12 cellular contexts compared by ENCODE assay signal in genomic region chr1:12434686-12435085, GRCh38.
A peak's percentile ranks its signal among the peaks of the same experiment; 100 is the strongest.
DNase-seq lines count a peak whose midpoint lies in the region; ATAC-seq and TF ChIP-seq lines count a peak whose summit lies in the region.
"Had no signal": no experiment of that assay in that cellular context is flagged by ENCODE, and none has a peak within 500 bp of the region (broad histone marks: within the 10 kb centered on the region; RNA-seq: fewer than 3 reads in every experiment).

No MANE protein-coding gene starts in this region.

- H3K27me3 Mint-ChIP-seq in T-helper 1 cell treated with Interleukin-12 subunit alpha and Interleukin-12 subunit beta and Interleukin-4 antibody, amounts not matched to agents 30 μg/mL and 1 μg/mL, for 36 hours (ENCODE audit: low read depth): no peaks in the 10 kb centered on the region
- peaks cover 2% of the 10 kb centered on the region for H3K27me3 Mint-ChIP-seq in activated CD8-positive, alpha-beta T cell treated with anti-CD3 and anti-CD28 coated beads for 36 hours
- no peaks in the 10 kb centered on the region for H3K27me3 Mint-ChIP-seq in stimulated activated naive B cell treated with anti-CD40 and anti-IgM and Interleukin-4, amounts not matched to agents 10 μg/mL and 1 μg/mL and 100 μg/mL, for 72 hours

- H3K36me3 ChIP-seq in gastroesophageal sphincter: peaks cover 0 to 14% of the 10 kb centered on the region in 2 donors

- peaks cover 14 to 96% (median 34%) of the 10 kb centered on the region in 3 donors for H3K4me1 ChIP-seq in gastroesophageal sphincter

- no peaks in the 10 kb centered on the region for H3K9me3 ChIP-seq in gastroesophageal sphincter

- TF ChIP-seq CTCF in activated CD8-positive, alpha-beta T cell treated with anti-CD3 and anti-CD28 coated beads for 36 hours (IDR thresholded peaks at IDR 0.05): no peak
- TF ChIP-seq CTCF in gastroesophageal sphincter (IDR thresholded peaks at IDR 0.05): no peak

- H3K27ac Mint-ChIP-seq in T-helper 1 cell treated with Interleukin-12 subunit alpha and Interleukin-12 subunit beta and Interleukin-4 antibody, amounts not matched to agents 30 μg/mL and 1 μg/mL, for 36 hours: peak overlapping the region; percentile 75
- H3K27ac Mint-ChIP-seq in activated CD8-positive, alpha-beta T cell treated with anti-CD3 and anti-CD28 coated beads for 36 hours: peak overlapping the region; percentile 96
- peak overlapping the region; percentile 89 for H3K27ac Mint-ChIP-seq in stimulated activated naive B cell treated with anti-CD40 and anti-IgM and Interleukin-4, amounts not matched to agents 10 μg/mL and 1 μg/mL and 100 μg/mL, for 72 hours

- H3K36me3 Mint-ChIP-seq in T-helper 1 cell treated with Interleukin-12 subunit alpha and Interleukin-12 subunit beta and Interleukin-4 antibody, amounts not matched to agents 30 μg/mL and 1 μg/mL, for 36 hours (ENCODE audit: low read depth): peaks cover 32% of the 10 kb centered on the region
- H3K36me3 Mint-ChIP-seq in activated CD8-positive, alpha-beta T cell treated with anti-CD3 and anti-CD28 coated beads for 36 hours (ENCODE audit: low read depth): peaks cover 70% of the 10 kb centered on the region
- H3K36me3 Mint-ChIP-seq in stimulated activated naive B cell treated with anti-CD40 and anti-IgM and Interleukin-4, amounts not matched to agents 10 μg/mL and 1 μg/mL and 100 μg/mL, for 72 hours: peaks cover 12 to 49% of the 10 kb centered on the region in 2 donors

- CTCF ChIA-PET in activated CD8-positive, alpha-beta T cell treated with anti-CD3 and anti-CD28 coated beads for 36 hours (lab: Charles Lee): interaction anchor here (1.0 to 8.4 kb wide), 8 partner anchors 14 to 224 kb away, joined by 3 to 88 read pairs (median 4); partner anchors contain the start of gene DHRS3

- peaks cover 64% of the 10 kb centered on the region for H3K4me1 Mint-ChIP-seq in T-helper 1 cell treated with Interleukin-12 subunit alpha and Interleukin-12 subunit beta and Interleukin-4 antibody, amounts not matched to agents 30 μg/mL and 1 μg/mL, for 36 hours (ENCODE audit: low read depth)
- H3K4me1 Mint-ChIP-seq in activated CD8-positive, alpha-beta T cell treated with anti-CD3 and anti-CD28 coated beads for 36 hours (ENCODE audit: low read depth): peaks cover 89% of the 10 kb centered on the region
- H3K4me1 Mint-ChIP-seq in stimulated activated naive B cell treated with anti-CD40 and anti-IgM and Interleukin-4, amounts not matched to agents 10 μg/mL and 1 μg/mL and 100 μg/mL, for 72 hours: peaks cover 52 to 84% of the 10 kb centered on the region in 2 donors

- POLR2A ChIA-PET in activated CD8-positive, alpha-beta T cell treated with anti-CD3 and anti-CD28 coated beads for 36 hours (lab: Charles Lee): interaction anchor here (1.0 to 9.2 kb wide), 16 partner anchors 10 to 186 kb away, joined by 3 to 141 read pairs (median 6); partner anchors contain the start of gene DHRS3

- no peaks in the 10 kb centered on the region for H3K27me3 ChIP-seq in gastroesophageal sphincter

- TF ChIP-seq EP300 in gastroesophageal sphincter (IDR thresholded peaks at IDR 0.05): no peak

- H3K4me3 Mint-ChIP-seq in T-helper 1 cell treated with Interleukin-12 subunit alpha and Interleukin-12 subunit beta and Interleukin-4 antibody, amounts not matched to agents 30 μg/mL and 1 μg/mL, for 36 hours: peak overlapping the region; percentile 15
- H3K4me3 Mint-ChIP-seq in activated CD8-positive, alpha-beta T cell treated with anti-CD3 and anti-CD28 coated beads for 36 hours: peak overlapping the region; percentile 65
- peak overlapping the region; percentile 58 to 59 for H3K4me3 Mint-ChIP-seq in stimulated activated naive B cell treated with anti-CD40 and anti-IgM and Interleukin-4, amounts not matched to agents 10 μg/mL and 1 μg/mL and 100 μg/mL, for 72 hours

- no peak overlapping the region for H3K4me3 ChIP-seq in gastroesophageal sphincter
- H3K4me3 ChIP-seq: lung, smooth muscle cell had no signal

- H3K27ac ChIP-seq in gastroesophageal sphincter: peak overlapping the region; percentile 10 to 86 (median 83)
- H3K27ac ChIP-seq: 22Rv1 had no signal

- H3K9me3 Mint-ChIP-seq in T-helper 1 cell treated with Interleukin-12 subunit alpha and Interleukin-12 subunit beta and Interleukin-4 antibody, amounts not matched to agents 30 μg/mL and 1 μg/mL, for 36 hours: peaks cover 11% of the 10 kb centered on the region
- H3K9me3 Mint-ChIP-seq in activated CD8-positive, alpha-beta T cell treated with anti-CD3 and anti-CD28 coated beads for 36 hours: peaks cover 10% of the 10 kb centered on the region
- H3K9me3 Mint-ChIP-seq in stimulated activated naive B cell treated with anti-CD40 and anti-IgM and Interleukin-4, amounts not matched to agents 10 μg/mL and 1 μg/mL and 100 μg/mL, for 72 hours: no peaks in the 10 kb centered on the region

- no peak for TF ChIP-seq POLR2A in gastroesophageal sphincter (IDR thresholded peaks at IDR 0.05)

- 56 to 69% methylated on average over 2 of the region's 2 CpGs for WGBS in gastroesophageal sphincter (ENCODE audit: low coverage in 1 of 2), 2 donors

- ATAC-seq in activated CD8-positive, alpha-beta T cell treated with anti-CD3 and anti-CD28 coated beads for 36 hours: no peak
- ATAC-seq in gastroesophageal sphincter: no peak
- ATAC-seq in stimulated activated naive B cell treated with anti-CD40 and anti-IgM and Interleukin-4, amounts not matched to agents 10 μg/mL and 1 μg/mL and 100 μg/mL, for 72 hours (replicated peaks): no peak

- intact Hi-C loops in activated CD8-positive, alpha-beta T cell treated with anti-CD3 and anti-CD28 coated beads for 36 hours (cut with micrococcal nuclease): loop anchor here (1.0 to 2.0 kb wide), 3 partner anchors 15 to 76 kb away; no protein-coding TSS in a partner anchor

- DNase-seq in T-helper 1 cell: no peak
- no peak for DNase-seq in activated CD8-positive, alpha-beta T cell treated with anti-CD3 and anti-CD28 coated beads for 36 hours
- DNase-seq in stimulated activated naive B cell treated with anti-CD40 and anti-IgM and Interleukin-4, amounts not matched to agents 10 μg/mL and 1 μg/mL and 100 μg/mL, for 72 hours: no peak
- DNase-seq in NCI-H1048 (lab: John Stamatoyannopoulos, UW): no peak
- no peak for DNase-seq in Kasumi-1 (lab: John Stamatoyannopoulos, UW)
- no peak for DNase-seq in NCI-H1092 treated with DMSO at 0.1 percent for 48 hours (lab: John Stamatoyannopoulos, UW)
- DNase-seq: NCI-H1105 treated with DMSO at 0.1 percent for 48 hours had no signal

Comparison
In these comparisons a context has a peak if more than half of its experiments do, and no peak if none do; other contexts are left out.
1. H3K4me3 Mint-ChIP-seq: peak in every context shown above with its lines; median percentile 65 in activated CD8-positive, alpha-beta T cell treated with anti-CD3 and anti-CD28 coated beads for 36 hours; 58 in stimulated activated naive B cell treated with anti-CD40 and anti-IgM and Interleukin-4, amounts not matched to agents 10 μg/mL and 1 μg/mL and 100 μg/mL, for 72 hours; 15 in T-helper 1 cell treated with Interleukin-12 subunit alpha and Interleukin-12 subunit beta and Interleukin-4 antibody, amounts not matched to agents 30 μg/mL and 1 μg/mL, for 36 hours.